ENCODE assay signal across 37 cellular contexts in the genomic region with DNA sequence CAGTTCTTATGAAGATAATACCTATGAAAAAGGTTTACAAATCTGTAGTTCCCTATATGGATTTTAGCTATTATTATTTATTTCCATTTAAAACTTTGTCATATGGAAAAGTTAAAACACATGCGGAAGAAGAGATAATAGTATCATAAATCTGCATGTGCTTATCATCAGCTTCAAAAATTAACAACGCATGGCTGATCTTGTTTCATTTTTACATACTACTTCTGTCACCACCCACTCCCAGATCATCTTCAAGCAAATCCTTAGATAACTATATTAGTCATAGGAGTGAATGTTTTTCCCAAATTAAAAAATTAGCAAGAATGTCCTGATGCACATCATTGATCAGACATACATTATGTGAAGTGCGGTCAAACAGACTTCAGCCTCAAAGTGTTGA.
"Had no signal": no experiment of that assay in that cellular context is flagged by ENCODE, and none has a peak within 500 bp of the region (broad histone marks: within the 10 kb centered on the region; RNA-seq: fewer than 3 reads in every experiment).

No MANE protein-coding gene starts in this region.

- H2AFZ ChIP-seq: PC-9 had no signal

- H3K9me3 Mint-ChIP-seq: activated CD4-positive, alpha-beta memory T cell treated with anti-CD3 and anti-CD28 coated beads for 36 hours; activated naive CD8-positive, alpha-beta T cell treated with anti-CD3 and anti-CD28 coated beads for 36 hours; activated T-cell treated with anti-CD3 and anti-CD28 coated beads, Interleukin-2, amount 50 U/mL, for 4 hours; activated T-helper 17 cell treated with anti-CD3 and anti-CD28 coated beads, Interleukin-2, amount 50 U/mL, for 72 hours; WTC11 had no signal

- H3K27ac Mint-ChIP-seq: activated CD4-positive, alpha-beta memory T cell treated with anti-CD3 and anti-CD28 coated beads for 36 hours; activated CD4-positive, alpha-beta T cell treated with anti-CD3 and anti-CD28 coated beads for 36 hours; activated naive CD8-positive, alpha-beta T cell treated with anti-CD3 and anti-CD28 coated beads for 36 hours; activated T-helper 17 cell treated with anti-CD3 and anti-CD28 coated beads, Interleukin-2, amount 50 U/mL, for 72 hours; WTC11 had no signal

- H3K27me3 Mint-ChIP-seq: activated CD4-positive, alpha-beta T cell treated with anti-CD3 and anti-CD28 coated beads for 36 hours; activated naive CD8-positive, alpha-beta T cell treated with anti-CD3 and anti-CD28 coated beads for 36 hours; activated T-helper 17 cell treated with anti-CD3 and anti-CD28 coated beads, Interleukin-2, amount 50 U/mL, for 72 hours had no signal

- H3K27ac ChIP-seq: brain microvascular endothelial cell, PC-9, RWPE1 had no signal

- H3K36me3 Mint-ChIP-seq: activated CD4-positive, alpha-beta memory T cell treated with anti-CD3 and anti-CD28 coated beads for 36 hours; activated naive CD8-positive, alpha-beta T cell treated with anti-CD3 and anti-CD28 coated beads for 36 hours; WTC11 had no signal

- H3K4me2 ChIP-seq: PC-9 had no signal

- ATAC-seq: activated CD4-positive, alpha-beta T cell treated with anti-CD3 and anti-CD28 coated beads for 36 hours; activated CD4-positive, CD25-positive, alpha-beta regulatory T cell treated with anti-CD3 and anti-CD28 coated beads, Interleukin-2, amount 50 U/mL, for 24 hours; activated T-cell treated with anti-CD3 and anti-CD28 coated beads, Interleukin-2, amount 50 U/mL, for 4 hours; activated T-helper 17 cell treated with anti-CD3 and anti-CD28 coated beads, Interleukin-2, amount 50 U/mL, for 72 hours; Right ventricle myocardium inferior; SK-N-SH treated with all-trans-retinoic acid at 6 μM for 48 hours; WTC11 had no signal

- H3K36me3 ChIP-seq: brain microvascular endothelial cell, MG63 had no signal

- FAIRE-seq: RCC 7860 had no signal

- H3K4me1 Mint-ChIP-seq: activated CD4-positive, alpha-beta T cell treated with anti-CD3 and anti-CD28 coated beads for 36 hours; activated naive CD8-positive, alpha-beta T cell treated with anti-CD3 and anti-CD28 coated beads for 36 hours; activated T-helper 17 cell treated with anti-CD3 and anti-CD28 coated beads, Interleukin-2, amount 50 U/mL, for 72 hours; WTC11 had no signal

- H3K4me3 Mint-ChIP-seq: activated CD4-positive, alpha-beta memory T cell treated with anti-CD3 and anti-CD28 coated beads for 36 hours; activated CD4-positive, alpha-beta T cell treated with anti-CD3 and anti-CD28 coated beads for 36 hours; activated naive CD8-positive, alpha-beta T cell treated with anti-CD3 and anti-CD28 coated beads for 36 hours; activated T-cell treated with anti-CD3 and anti-CD28 coated beads, Interleukin-2, amount 50 U/mL, for 4 hours; activated T-helper 17 cell treated with anti-CD3 and anti-CD28 coated beads, Interleukin-2, amount 50 U/mL, for 72 hours; WTC11 had no signal

- H3K9me3 ChIP-seq: MG63 had no signal

- H3K27me3 ChIP-seq: brain microvascular endothelial cell, MG63 had no signal

- H3K4me3 ChIP-seq: MG63, PC-9 had no signal

- DNase-seq: activated CD4-positive, alpha-beta memory T cell treated with anti-CD3 and anti-CD28 coated beads for 36 hours; activated CD4-positive, alpha-beta T cell treated with anti-CD3 and anti-CD28 coated beads for 36 hours; activated CD4-positive, alpha-beta T cell treated with anti-CD3 and anti-CD28 coated beads, Interleukin-2, amount 50 U/mL, for 1 hour; activated CD8-positive, alpha-beta memory T cell treated with anti-CD3 and anti-CD28 coated beads, Interleukin-2, amount 50 U/mL, for 4 hours; activated effector memory CD4-positive, alpha-beta T cell treated with anti-CD3 and anti-CD28 coated beads, Interleukin-2, amount 50 U/mL, for 16 hours; activated naive CD4-positive, alpha-beta T cell; activated naive CD4-positive, alpha-beta T cell treated with anti-CD3 and anti-CD28 coated beads, Interleukin-2, amount 50 U/mL, for 16 hours; activated naive CD8-positive, alpha-beta T cell treated with anti-CD3 and anti-CD28 coated beads for 36 hours; activated T-cell treated with anti-CD3 and anti-CD28 coated beads for 4 hours; activated T-cell treated with anti-CD3 and anti-CD28 coated beads, Interleukin-2, amount 50 U/mL, for 4 hours; amniotic stem cell; aorta; brain microvascular endothelial cell; central memory CD4-positive, alpha-beta T cell; Kasumi-1; KBM-7; MG63; NCI-H1048; NCI-H1105 treated with DMSO at 0.1 percent for 48 hours; NCI-H1436; NCI-H1694 treated with DMSO at 0.1 percent for 48 hours; NCI-H2029; NCI-H345; NCI-H524 treated with DMSO at 0.1 percent for 48 hours; PC-9; SIG-M5; SW 1271; T-helper 1 cell; T-helper 2 cell; T-helper 9 cell had no signal
